Comparison of ENCODE assay signal across 8 cellular contexts in the genomic region with DNA sequence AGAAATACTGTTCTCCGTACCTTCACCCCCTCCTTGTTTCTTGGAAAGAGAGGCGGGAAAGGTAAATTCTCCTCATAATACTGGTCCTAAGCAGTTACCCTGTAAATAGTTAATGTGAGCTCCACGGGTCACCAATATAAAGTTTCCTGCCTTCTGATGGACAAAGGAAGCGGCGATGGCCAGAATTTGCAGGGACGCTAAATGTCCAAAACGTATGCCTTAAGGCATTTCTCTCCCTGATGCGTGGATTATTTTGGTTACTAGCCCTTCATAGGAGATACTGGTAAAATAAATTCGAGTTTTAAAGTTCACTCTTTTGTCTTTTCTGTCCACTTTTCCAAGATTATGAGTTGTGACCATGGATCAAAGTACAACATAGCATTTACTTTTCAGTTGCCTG. TPM values are rescaled to one million over a fixed set of nuclear protein-coding genes. Genes with fewer than 3 reads are reported as not detected.
DNase-seq lines count a peak whose midpoint lies in the region; ATAC-seq and TF ChIP-seq lines count a peak whose summit lies in the region.

No MANE protein-coding gene starts in this region.

- H3K9me3 ChIP-seq in H9 (ENCODE audit: control insufficient read depth, low read depth, low read length) (no peaks in the 10 kb centered on the region), right atrium auricular region (peaks cover 0 to under 1% of the 10 kb centered on the region in 2 donors)

- peak overlapping the region; percentile 15 for H3K9ac ChIP-seq in H9 (ENCODE audit: extremely low read depth, insufficient read length, low read length)

- peaks cover 17% of the 10 kb centered on the region for H3K27me3 Mint-ChIP-seq in H9 (ENCODE audit: low read depth)
- peaks cover 19% of the 10 kb centered on the region for H3K27me3 Mint-ChIP-seq in WTC11 (ENCODE audit: low read depth)
- peaks cover 45 to 56% of the 10 kb centered on the region in 2 donors for H3K27me3 Mint-ChIP-seq in T-cell

- no peak overlapping the region for H4K8ac ChIP-seq in H9 (replicated peaks; ENCODE audit: insufficient read length, low read depth, low read length)

- no peak overlapping the region for H3K14ac ChIP-seq in H9 (ENCODE audit: insufficient read depth, low read length)

- no peak overlapping the region for H2BK20ac ChIP-seq in H9 (ENCODE audit: low read depth, low read length, poor library complexity, severe bottlenecking)

- peak overlapping the region; percentile 88 to 94 for H3K4me3 Mint-ChIP-seq in H9
- H3K4me3 Mint-ChIP-seq in WTC11, result peak overlapping the region; percentile 93
- H3K4me3 Mint-ChIP-seq in T-cell, result peak overlapping the region in 1 of 3 donors; percentile 74

- CTCF ChIA-PET in WTC11 (lab: Charles Lee) (interaction anchor here (1.0 to 1.7 kb wide), 6 partner anchors 10 to 307 kb away, joined by 3 to 8 read pairs (median 5); partner anchors contain the start of genes ODR4 and TPR), T-cell (lab: Charles Lee) (no interaction called here)

- H2BK15ac ChIP-seq in H9 (ENCODE audit: low read depth, low read length), result no peak overlapping the region

- TF ChIP-seq CTCF in H9 (conservative IDR thresholded peaks at IDR 0.05) (no peak), WTC11 (IDR thresholded peaks at IDR 0.05) (no peak), right atrium auricular region (IDR thresholded peaks at IDR 0.05) (no peak)

- no peak overlapping the region for H3K4ac ChIP-seq in H9 (ENCODE audit: low read depth, low read length)

- H3K4me1 ChIP-seq in H9 (ENCODE audit: insufficient read depth, low read length) (no peaks in the 10 kb centered on the region), right atrium auricular region (no peaks in the 10 kb centered on the region)

- H3K23me2 ChIP-seq in H9 (ENCODE audit: insufficient read length, low read depth, low read length, poor library complexity, severe bottlenecking), result peaks cover 8% of the 10 kb centered on the region

- no peak overlapping the region for H3K56ac ChIP-seq in H9 (ENCODE audit: insufficient read length, low read depth, low read length)

- no peak overlapping the region for H2BK120ac ChIP-seq in H9 (ENCODE audit: low read depth, low read length, poor library complexity, severe bottlenecking)

- no peak for DNase-seq in H9
- no peak for DNase-seq in WTC11 (ENCODE audit: low spot score)
- DNase-seq in right atrium auricular region (ENCODE audit: low spot score), result no peak
- no peak for DNase-seq in skeletal muscle cell (ENCODE audit: low read depth)
- no peak for DNase-seq in HK-2 (ENCODE audit: unreplicated experiment)
- DNase-seq in NOMO-1 treated with DMSO at 0.1 percent for 48 hours (lab: John Stamatoyannopoulos, UW; ENCODE audit: unreplicated experiment), result no peak
- no peak for DNase-seq in T-cell
- no peak for DNase-seq in central memory CD4-positive, alpha-beta T cell

- no peak overlapping the region for H3K27ac Mint-ChIP-seq in H9
- H3K27ac Mint-ChIP-seq in WTC11, result 0 out of 2 replicates have a peak overlapping the region, but pooled peaks have one; percentile 92
- no peak overlapping the region for H3K27ac Mint-ChIP-seq in T-cell

- peak overlapping the region; percentile 57 for H2AFZ ChIP-seq in H9 (ENCODE audit: low read length)

- H3K79me1 ChIP-seq in H9 (ENCODE audit: insufficient read depth, low read depth, low read length, poor library complexity, severe bottlenecking), result no peaks in the 10 kb centered on the region

- POLR2A ChIA-PET in WTC11 (lab: Charles Lee), result no interaction called here
- POLR2A ChIA-PET in T-cell (lab: Charles Lee), result interaction anchor here in 1 of 2 donors (0.9 kb wide), 1 partner anchor 1114 kb away, joined by 3 read pairs; no protein-coding TSS in a partner anchor

- H3K4me3 ChIP-seq in right atrium auricular region, result peak overlapping the region; percentile 56 to 62
- peak overlapping the region; percentile 69 for H3K4me3 ChIP-seq in skeletal muscle cell (ENCODE audit: low read depth, low read length)

- H4K91ac ChIP-seq in H9 (ENCODE audit: insufficient read length, low read depth, low read length), result no peak overlapping the region

- H3K4me1 Mint-ChIP-seq in H9 (peaks cover 11% of the 10 kb centered on the region in 2 experiments; a peak in 3 of 4 replicates), WTC11 (peaks cover 13% of the 10 kb centered on the region), T-cell (peaks cover 12 to 17% (median 15%) of the 10 kb centered on the region in 3 donors)

- ATAC-seq in WTC11, result no peak
- no peak for ATAC-seq in T-cell (replicated peaks in 1 of 4)

- H4K5ac ChIP-seq in H9 (ENCODE audit: insufficient read length, low read depth, low read length), result no peak overlapping the region

- H2BK5ac ChIP-seq in H9 (ENCODE audit: insufficient read length, low read length), result no peak overlapping the region

- H2AK5ac ChIP-seq in H9 (ENCODE audit: insufficient read length, low read length), result no peak overlapping the region

- no peak overlapping the region for H3K23ac ChIP-seq in H9 (ENCODE audit: insufficient read length, low read depth, low read length)

- H3K27me3 ChIP-seq in H9 (ENCODE audit: insufficient read depth, low read length), result no peaks in the 10 kb centered on the region
- no peaks in the 10 kb centered on the region for H3K27me3 ChIP-seq in right atrium auricular region

- no peak overlapping the region for H2BK12ac ChIP-seq in H9 (ENCODE audit: insufficient read length, low read depth, low read length)

- H3K36me3 Mint-ChIP-seq in H9 (ENCODE audit: insufficient read depth in 1 of 3, low read depth in 3 of 3) (no peaks in the 10 kb centered on the region), WTC11 (no peaks in the 10 kb centered on the region), T-cell (no peaks in the 10 kb centered on the region)

- H3K36me3 ChIP-seq in right atrium auricular region, result no peaks in the 10 kb centered on the region

- H3K9me3 Mint-ChIP-seq in H9, result no peaks in the 10 kb centered on the region
- no peaks in the 10 kb centered on the region for H3K9me3 Mint-ChIP-seq in WTC11
- no peaks in the 10 kb centered on the region for H3K9me3 Mint-ChIP-seq in T-cell

- H3K79me2 ChIP-seq in H9 (ENCODE audit: insufficient read depth, low read length), result no peaks in the 10 kb centered on the region

- H4K20me1 ChIP-seq in H9 (ENCODE audit: control insufficient read depth, insufficient read depth, insufficient read length), result no peaks in the 10 kb centered on the region

- no CpG with 5 or more reads among the region's 9 CpGs for WGBS in H9 (ENCODE audit: extremely low coverage, insufficient read length, low lambda C conversion rate)

- H3K18ac ChIP-seq in H9 (ENCODE audit: insufficient read length, low read depth, low read length), result no peak overlapping the region

- H3T11ph ChIP-seq in H9 (ENCODE audit: low read length), result no peak overlapping the region

- H3K27ac ChIP-seq in H9 (ENCODE audit: insufficient read length, low read depth, low read length), result no peak overlapping the region
- H3K27ac ChIP-seq in right atrium auricular region, result peak overlapping the region; percentile 81 to 82

- peak overlapping the region; percentile 77 for H3K4me2 ChIP-seq in H9 (ENCODE audit: insufficient read depth, insufficient read length, low read length)

TF ChIP-seq in WTC11, 78 proteins besides CTCF, POLR2A, EP300 and RAD21:
- TF ChIP-seq ZNF416 (CRISPR knock-in tag; IDR thresholded peaks at IDR 0.05) (no peak), OVOL2 (CRISPR knock-in tag; IDR thresholded peaks at IDR 0.05; ENCODE audit: borderline replicate concordance) (no peak), SMAD4 (CRISPR knock-in tag; IDR thresholded peaks at IDR 0.05) (no peak), CDX4 (CRISPR knock-in tag; IDR thresholded peaks at IDR 0.05; ENCODE audit: borderline replicate concordance) (no peak), ATF1 (CRISPR knock-in tag; IDR thresholded peaks at IDR 0.05) (no peak), TEAD4 (CRISPR knock-in tag; IDR thresholded peaks at IDR 0.05) (no peak)
- TF ChIP-seq, protein P1, sequence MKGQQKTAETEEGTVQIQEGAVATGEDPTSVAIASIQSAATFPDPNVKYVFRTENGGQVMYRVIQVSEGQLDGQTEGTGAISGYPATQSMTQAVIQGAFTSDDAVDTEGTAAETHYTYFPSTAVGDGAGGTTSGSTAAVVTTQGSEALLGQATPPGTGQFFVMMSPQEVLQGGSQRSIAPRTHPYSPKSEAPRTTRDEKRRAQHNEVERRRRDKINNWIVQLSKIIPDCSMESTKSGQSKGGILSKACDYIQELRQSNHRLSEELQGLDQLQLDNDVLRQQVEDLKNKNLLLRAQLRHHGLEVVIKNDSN (CRISPR knock-in tag; IDR thresholded peaks at IDR 0.05), result no peak

RNA-seq across cellular contexts. Expression of gene PTGS2, which starts 0.9 kb away (rescaled TPM):
- total RNA-seq in H9 (2021), result 0.35 and 0.37 TPM in 2 replicates
- 0.20 to 0.66 TPM (median 0.60 TPM) in 3 replicates for total RNA-seq in WTC11 (2021)
- total RNA-seq in right atrium auricular region, result 1 to 10 TPM; 1.9 to 2.5 TPM
- under 1 TPM in 3 of 5 donors, not detected in 2; 0.20 to 0.38 (median 0.23) TPM for total RNA-seq in T-cell
